Comparison of ENCODE assay signal across 25 cellular contexts in the genomic region with DNA sequence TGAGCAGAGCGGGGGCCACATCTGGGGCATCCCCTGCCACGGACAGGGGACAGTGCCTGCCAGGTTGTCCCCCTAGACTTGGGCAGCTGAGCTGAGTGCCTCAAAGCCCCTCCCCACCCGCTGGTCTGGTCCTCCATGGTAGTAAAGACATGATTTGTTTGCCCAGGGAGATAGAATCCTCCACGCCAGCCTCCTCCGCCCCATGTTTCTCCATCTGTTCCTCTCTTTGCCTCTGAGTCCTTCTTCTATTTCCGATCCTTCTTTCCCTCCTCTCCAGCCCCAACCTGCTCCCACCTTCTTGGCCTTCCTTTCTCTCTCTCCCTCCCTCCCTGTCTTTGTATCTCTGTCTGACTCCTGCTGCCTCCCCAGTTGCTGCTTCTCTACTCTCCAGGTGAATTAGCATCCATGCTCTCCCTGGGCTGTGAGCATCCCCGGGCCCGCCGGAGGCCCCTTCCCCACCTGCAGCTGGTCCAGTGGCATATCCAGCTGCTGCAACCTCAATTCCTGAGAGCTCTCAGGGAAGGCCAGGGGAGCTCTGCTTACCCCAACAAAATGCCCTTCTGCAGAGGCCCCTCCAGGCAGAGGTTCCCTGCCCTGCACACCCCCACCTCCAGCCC. TPM values are rescaled to one million over a fixed set of nuclear protein-coding genes. Genes with fewer than 3 reads are reported as not detected.
DNase-seq lines count a peak whose midpoint lies in the region; ATAC-seq, FAIRE-seq and TF ChIP-seq lines count a peak whose summit lies in the region.
"Had no signal": no experiment of that assay in that cellular context is flagged by ENCODE, and none has a peak within 500 bp of the region (broad histone marks: within the 10 kb centered on the region; RNA-seq: fewer than 3 reads in every experiment).

No MANE protein-coding gene starts in this region.

- no peak for ATAC-seq in HG03378 (IDR thresholded peaks at IDR 0.05; ENCODE audit: unreplicated experiment)
- ATAC-seq in GM19328 (IDR thresholded peaks at IDR 0.05; ENCODE audit: unreplicated experiment): no peak
- ATAC-seq: effector memory CD8-positive, alpha-beta T cell; PC-3 had no signal

- no peaks in the 10 kb centered on the region for H3K36me3 ChIP-seq in ES-I3 (ENCODE audit: insufficient read depth, low read length)
- H3K36me3 ChIP-seq in WERI-Rb-1: no peaks in the 10 kb centered on the region
- no peaks in the 10 kb centered on the region for H3K36me3 ChIP-seq in iPS-18a (ENCODE audit: control insufficient read depth, low read depth, low read length)
- no peaks in the 10 kb centered on the region for H3K36me3 ChIP-seq in osteoblast (ENCODE audit: insufficient read depth, low read length)
- H3K36me3 ChIP-seq: vagina had no signal

- FAIRE-seq in GM19239 (lab: Jason Lieb, UNC): no peak
- FAIRE-seq: islet of Langerhans had no signal

- H3K9me3 ChIP-seq in ES-I3 (ENCODE audit: control insufficient read depth, insufficient read depth, low read length) (no peaks in the 10 kb centered on the region), WERI-Rb-1 (ENCODE audit: severe bottlenecking) (no peaks in the 10 kb centered on the region), iPS-18a (ENCODE audit: control insufficient read depth, low read depth, low read length) (no peaks in the 10 kb centered on the region), osteoblast (ENCODE audit: low read depth, low read length) (no peaks in the 10 kb centered on the region)
- H3K9me3 ChIP-seq: vagina had no signal

- no peaks in the 10 kb centered on the region for H4K20me1 ChIP-seq in osteoblast (ENCODE audit: insufficient read depth, low read length)

- H3K27me3 ChIP-seq in WERI-Rb-1 (ENCODE audit: insufficient read depth, low read depth, severe bottlenecking) (no peaks in the 10 kb centered on the region), iPS-18a (ENCODE audit: control insufficient read depth, insufficient read depth, low read length) (no peaks in the 10 kb centered on the region), osteoblast (ENCODE audit: insufficient read depth, low read length) (no peaks in the 10 kb centered on the region)
- H3K27me3 ChIP-seq: vagina had no signal

- H3K4me3 ChIP-seq in WERI-Rb-1 (ENCODE audit: low read depth, low read length): peak overlapping the region; percentile 16
- H3K4me3 ChIP-seq in iPS-18a (ENCODE audit: low read length): peak overlapping the region; percentile 31
- no peak overlapping the region for H3K4me3 ChIP-seq in osteoblast (ENCODE audit: insufficient read depth, low read length)
- H3K4me3 ChIP-seq: lung, vagina had no signal

- peak; percentile 51 for DNase-seq in WERI-Rb-1
- DNase-seq in osteoblast (ENCODE audit: insufficient read length, low spot score, missing footprints): peak; percentile 36
- DNase-seq in NCI-H1694 treated with DMSO at 0.1 percent for 48 hours (lab: John Stamatoyannopoulos, UW): no peak
- DNase-seq in GM19239 (ENCODE audit: insufficient read length, low spot score): no peak
- DNase-seq: activated naive CD4-positive, alpha-beta T cell; activated T-cell treated with anti-CD3 and anti-CD28 coated beads for 4 hours; aorta; CD4-positive, CD25-positive, alpha-beta regulatory T cell; cerebellar nuclear complex; effector memory CD8-positive, alpha-beta T cell; Kasumi-1; NCI-H1092 treated with DMSO at 0.1 percent for 48 hours; NCI-H2107; NCI-H748 treated with DMSO at 0.1 percent for 48 hours; PC-3; SIG-M5; stimulated activated CD4-positive, alpha-beta T cell treated with anti-CD3 and anti-CD28 coated beads, Interleukin-4, amount 100 ng/mL, for 4 hours; T-helper 1 cell had no signal

- H3K4me2 ChIP-seq in osteoblast (ENCODE audit: insufficient read depth, low read length): no peak overlapping the region

- H3K9ac ChIP-seq in ES-I3 (ENCODE audit: low read depth, low read length) (peak overlapping the region; percentile 2; the same call in 1 of the 2 replicates), iPS-18a (ENCODE audit: low read length) (no peak overlapping the region)

- H3K27ac ChIP-seq in WERI-Rb-1 (peak overlapping the region; percentile 37), iPS-18a (ENCODE audit: low read length) (no peak overlapping the region), osteoblast (ENCODE audit: low read depth, low read length) (no peak overlapping the region)
- H3K27ac ChIP-seq: vagina had no signal

- H3K79me2 ChIP-seq in osteoblast (ENCODE audit: insufficient read depth, low read length): no peaks in the 10 kb centered on the region

- peaks cover 33% of the 10 kb centered on the region for H3K4me1 ChIP-seq in ES-I3 (ENCODE audit: insufficient read depth, low read length)
- H3K4me1 ChIP-seq in iPS-18a (ENCODE audit: control insufficient read depth, low read depth, low read length): peaks cover 26% of the 10 kb centered on the region
- H3K4me1 ChIP-seq in osteoblast (ENCODE audit: insufficient read depth, low read length): peaks cover 2% of the 10 kb centered on the region

- H2AFZ ChIP-seq in osteoblast (ENCODE audit: low read length): no peak overlapping the region

- TF ChIP-seq CTCF in WERI-Rb-1 (IDR thresholded peaks at IDR 0.05; ENCODE audit: low read depth, low read length) (no peak), osteoblast (IDR thresholded peaks at IDR 0.05; ENCODE audit: extremely low read depth, low read depth, low read length) (no peak)

RNA-seq across cellular contexts. Expression of a gene that starts 45.8 kb away (rescaled TPM):
- total RNA-seq in osteoblast: under 0.01 TPM in 1 of 2 replicates, not detected in the other
- total RNA-seq: PC-3 had no signal

Comparison
In these comparisons a context has a peak if more than half of its experiments do, and no peak if none do; other contexts are left out.
1. DNase-seq: peak in WERI-Rb-1 (single experiment) and osteoblast (single experiment); none in NCI-H1694 treated with DMSO at 0.1 percent for 48 hours (single experiment) and GM19239 (single experiment).